1 cellular context compared by ENCODE assay signal in genomic region chr3:194685723-194686413, GRCh38.
TF ChIP-seq lines count a peak whose summit lies in the region.

Gene FAM43A (plus strand): TSS chr3:194685883. CDS start chr3:194686827, 944 bp downstream.

TF ChIP-seq in HepG2, 621 proteins besides CTCF, POLR2A, EP300 and RAD21 (continued from another document and continues in another):
- TF ChIP-seq CSRNP2 (CRISPR knock-in tag; conservative IDR thresholded peaks at IDR 0.05; ENCODE audit: low read depth): no peak
- TF ChIP-seq ZNF350 (CRISPR knock-in tag; IDR thresholded peaks at IDR 0.05; ENCODE audit: borderline replicate concordance, low read depth): peak; percentile 54; the same call in 1 of the 2 replicates
- no peak for TF ChIP-seq ATF3 (CRISPR knock-in tag; IDR thresholded peaks at IDR 0.05)
- TF ChIP-seq BRD4 (CRISPR knock-in tag; IDR thresholded peaks at IDR 0.05): no peak
- TF ChIP-seq ZKSCAN5 (CRISPR knock-in tag; IDR thresholded peaks at IDR 0.05): no peak
- no peak for TF ChIP-seq SKI (IDR thresholded peaks at IDR 0.05; ENCODE audit: partially characterized antibody)
- TF ChIP-seq PCBP1 (IDR thresholded peaks at IDR 0.05; ENCODE audit: borderline replicate concordance, low read depth, low read length): no peak
- peak; percentile 63; the same call in 1 of the 2 replicates for TF ChIP-seq ZSCAN29 (CRISPR knock-in tag; conservative IDR thresholded peaks at IDR 0.05)
- TF ChIP-seq ONECUT2 (CRISPR knock-in tag; IDR thresholded peaks at IDR 0.05): no peak
- TF ChIP-seq ZNF530 (CRISPR knock-in tag; IDR thresholded peaks at IDR 0.05; ENCODE audit: low read depth): no peak
- TF ChIP-seq ZNF839 (CRISPR knock-in tag; IDR thresholded peaks at IDR 0.05; ENCODE audit: borderline replicate concordance): peak; percentile 37; the same call in 1 of the 2 replicates
- no peak for TF ChIP-seq ZFP36L1 (CRISPR knock-in tag; IDR thresholded peaks at IDR 0.05)
- peak; percentile 60; the same call in 1 of the 2 replicates for TF ChIP-seq MED1 (CRISPR knock-in tag; IDR thresholded peaks at IDR 0.05)
- TF ChIP-seq DBP (CRISPR knock-in tag; IDR thresholded peaks at IDR 0.05; ENCODE audit: not compliant biosample characterization): no peak
- no peak for TF ChIP-seq TEAD2 (CRISPR knock-in tag; IDR thresholded peaks at IDR 0.05)
- TF ChIP-seq PHF5A (CRISPR knock-in tag; IDR thresholded peaks at IDR 0.05; ENCODE audit: low read depth, unreplicated experiment): no peak
- no peak for TF ChIP-seq MXD1 (CRISPR knock-in tag; IDR thresholded peaks at IDR 0.05)
- TF ChIP-seq JUND (CRISPR knock-in tag; IDR thresholded peaks at IDR 0.05): no peak
- no peak for TF ChIP-seq HMG20B (CRISPR knock-in tag; conservative IDR thresholded peaks at IDR 0.05)
- TF ChIP-seq MIXL1 (CRISPR knock-in tag; IDR thresholded peaks at IDR 0.05): no peak
- TF ChIP-seq SP5 (CRISPR knock-in tag; IDR thresholded peaks at IDR 0.05; ENCODE audit: borderline replicate concordance, low read depth): 0 out of 2 replicates have a peak, but pooled peaks have one; percentile 32
- TF ChIP-seq FLYWCH1 (CRISPR knock-in tag; IDR thresholded peaks at IDR 0.05): no peak
- TF ChIP-seq PAF1 (CRISPR knock-in tag; IDR thresholded peaks at IDR 0.05): no peak
- peak; percentile 66; the same call in 1 of the 2 replicates for TF ChIP-seq ZFP90 (CRISPR knock-in tag; IDR thresholded peaks at IDR 0.05; ENCODE audit: borderline replicate concordance)
- TF ChIP-seq KDM2A (CRISPR knock-in tag; IDR thresholded peaks at IDR 0.05; ENCODE audit: borderline replicate concordance, low read depth): peak; percentile 84
- no peak for TF ChIP-seq ZBTB7A (CRISPR knock-in tag; IDR thresholded peaks at IDR 0.05)
- no peak for TF ChIP-seq SNAPC2 (CRISPR knock-in tag; IDR thresholded peaks at IDR 0.05)
- peak; percentile 32; the same call in 1 of the 2 replicates for TF ChIP-seq ETV5 (CRISPR knock-in tag; IDR thresholded peaks at IDR 0.05; ENCODE audit: borderline replicate concordance)
- no peak for TF ChIP-seq HOXD1 (CRISPR knock-in tag; IDR thresholded peaks at IDR 0.05)
- no peak for TF ChIP-seq GTF3A (CRISPR knock-in tag; conservative IDR thresholded peaks at IDR 0.05)
- no peak for TF ChIP-seq E2F5 (CRISPR knock-in tag; conservative IDR thresholded peaks at IDR 0.05)
- no peak; the same call in none of the 2 replicates for TF ChIP-seq EED (CRISPR knock-in tag; IDR thresholded peaks at IDR 0.05)
- TF ChIP-seq CERS6 (CRISPR knock-in tag; IDR thresholded peaks at IDR 0.05): no peak
- peak; percentile 75 for TF ChIP-seq ZSCAN31 (CRISPR knock-in tag; IDR thresholded peaks at IDR 0.05; ENCODE audit: low read depth)
- no peak for TF ChIP-seq SRSF1 (optimal IDR thresholded peaks at IDR 0.05; ENCODE audit: low read depth, low read length)
- TF ChIP-seq SMYD3 (CRISPR knock-in tag; IDR thresholded peaks at IDR 0.05): no peak
- no peak for TF ChIP-seq SIN3B (IDR thresholded peaks at IDR 0.05; ENCODE audit: low read length)
- no peak for TF ChIP-seq HNF1A (IDR thresholded peaks at IDR 0.05; ENCODE audit: low read depth)
- no peak; the same call in 1 of the 2 replicates for TF ChIP-seq HNF1A (CRISPR knock-in tag; IDR thresholded peaks at IDR 0.05; ENCODE audit: borderline replicate concordance)
- no peak; the same call in 1 of the 2 replicates for TF ChIP-seq HNF4A (CRISPR knock-in tag; IDR thresholded peaks at IDR 0.05)
- no peak; the same call in 1 of the 2 replicates for TF ChIP-seq HES4 (CRISPR knock-in tag; IDR thresholded peaks at IDR 0.05; ENCODE audit: borderline replicate concordance)
- no peak for TF ChIP-seq ZNF138 (CRISPR knock-in tag; IDR thresholded peaks at IDR 0.05; ENCODE audit: low read depth)
- TF ChIP-seq SKIL (CRISPR knock-in tag; IDR thresholded peaks at IDR 0.05; ENCODE audit: borderline replicate concordance): no peak
- TF ChIP-seq ZNF609 (CRISPR knock-in tag; IDR thresholded peaks at IDR 0.05; ENCODE audit: borderline replicate concordance): no peak
- TF ChIP-seq NCOA1 (CRISPR knock-in tag; IDR thresholded peaks at IDR 0.05): no peak
- no peak for TF ChIP-seq ZNF569 (CRISPR knock-in tag; IDR thresholded peaks at IDR 0.05; ENCODE audit: borderline replicate concordance)
- no peak for TF ChIP-seq ATF1 (CRISPR knock-in tag; IDR thresholded peaks at IDR 0.05)
- TF ChIP-seq SSRP1 (CRISPR knock-in tag; IDR thresholded peaks at IDR 0.05): no peak; the same call in 1 of the 2 replicates
- no peak for TF ChIP-seq E2F1 (CRISPR knock-in tag; IDR thresholded peaks at IDR 0.05)
- peak; percentile 63 for TF ChIP-seq ZBTB7B (CRISPR knock-in tag; IDR thresholded peaks at IDR 0.05)
- TF ChIP-seq DRAP1 (CRISPR knock-in tag; IDR thresholded peaks at IDR 0.05): peak; percentile 95
- 0 out of 2 replicates have a peak, but pooled peaks have one; percentile 29 for TF ChIP-seq ZBTB38 (CRISPR knock-in tag; IDR thresholded peaks at IDR 0.05)
